8 cellular contexts compared by ENCODE assay signal in the genomic region with DNA sequence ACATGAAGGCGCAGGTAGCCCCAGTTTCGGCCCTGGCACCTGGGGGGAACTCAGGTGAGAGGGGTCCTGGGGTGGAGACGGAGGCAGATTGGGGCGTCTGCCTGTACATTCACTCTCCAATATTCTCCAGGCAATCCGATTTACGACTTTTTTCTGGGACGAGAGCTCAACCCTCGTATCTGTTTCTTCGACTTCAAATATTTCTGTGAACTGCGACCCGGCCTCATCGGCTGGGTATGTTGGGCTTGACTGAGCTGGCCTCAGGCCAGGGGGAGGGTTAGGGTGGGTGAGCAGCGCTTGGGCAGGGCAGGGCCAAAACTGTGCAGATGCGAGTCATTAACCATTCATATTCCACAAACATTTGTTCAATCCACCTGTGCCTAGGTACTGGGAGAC. TPM values are rescaled to one million over a fixed set of nuclear protein-coding genes. Genes with fewer than 3 reads are reported as not detected.
DNase-seq lines count a peak whose midpoint lies in the region; ATAC-seq and TF ChIP-seq lines count a peak whose summit lies in the region.

No MANE protein-coding gene starts in this region.

- WGBS in mammary epithelial cell (ENCODE audit: low coverage, missing lambda C conversion rate), result 41% methylated on average over 14 of the region's 14 CpGs

- BruUV-seq in MCF 10A (replicated peaks; lab: Mats Ljungman, UMichigan) (no TSS peak), mammary epithelial cell (replicated peaks; lab: Mats Ljungman, UMichigan) (no TSS peak)

- no peaks in the 10 kb centered on the region for H3K9me3 Mint-ChIP-seq in MCF 10A (ENCODE audit: unreplicated experiment)
- H3K9me3 Mint-ChIP-seq in activated T-helper 17 cell treated with anti-CD3 and anti-CD28 coated beads, Interleukin-2, amount 50 U/mL, for 72 hours, result no peaks in the 10 kb centered on the region
- no peaks in the 10 kb centered on the region for H3K9me3 Mint-ChIP-seq in type B pancreatic cell

- no peak overlapping the region for H2AFZ ChIP-seq in mammary epithelial cell (ENCODE audit: low read depth, low read length)

- no peak for DNase-seq in MCF 10A (ENCODE audit: unreplicated experiment)
- DNase-seq in mammary epithelial cell, result no peak
- DNase-seq in kidney tubule cell (ENCODE audit: low spot score), result peak; percentile 87
- no peak for DNase-seq in type B pancreatic cell (ENCODE audit: extremely low spot score, unreplicated experiment)
- no peak for DNase-seq in OCI-M2 (lab: John Stamatoyannopoulos, UW; ENCODE audit: unreplicated experiment)
- no peak for DNase-seq in tibial artery

- in situ Hi-C loops in mammary epithelial cell (cut with MboI; ENCODE audit: low sequenced_read_pairs in 2 of 2), result no loop called here

- no peak overlapping the region for H3K27ac Mint-ChIP-seq in MCF 10A (ENCODE audit: low read depth, unreplicated experiment)
- H3K27ac Mint-ChIP-seq in activated T-helper 17 cell treated with anti-CD3 and anti-CD28 coated beads, Interleukin-2, amount 50 U/mL, for 72 hours, result peak overlapping the region; percentile 86
- H3K27ac Mint-ChIP-seq in type B pancreatic cell, result peak overlapping the region; percentile 91

- no peaks in the 10 kb centered on the region for H4K20me1 ChIP-seq in mammary epithelial cell (ENCODE audit: insufficient read depth, low read length)

- TF ChIP-seq CTCF in MCF 10A (IDR thresholded peaks at IDR 0.05; ENCODE audit: unreplicated experiment) (no peak), mammary epithelial cell (conservative IDR thresholded peaks at IDR 0.05 in 1 of 2, IDR thresholded peaks at IDR 0.05 in 1 of 2; ENCODE audit: extremely low read depth in 1 of 2, insufficient read depth in 1 of 2, low read depth in 1 of 2, low read length in 2 of 2) (no peak), type B pancreatic cell (conservative IDR thresholded peaks at IDR 0.05) (no peak), tibial artery (IDR thresholded peaks at IDR 0.05) (no peak)

- H3K36me3 ChIP-seq in mammary epithelial cell (ENCODE audit: insufficient read depth, low read length) (no peaks in the 10 kb centered on the region), tibial artery (peaks cover 8 to 39% (median 24%) of the 10 kb centered on the region in 3 donors)

- H3K9ac ChIP-seq in mammary epithelial cell (ENCODE audit: insufficient read depth, low read length), result no peak overlapping the region

- H3K36me3 Mint-ChIP-seq in MCF 10A (ENCODE audit: insufficient read depth, unreplicated experiment), result peaks cover 38% of the 10 kb centered on the region
- H3K36me3 Mint-ChIP-seq in activated T-helper 17 cell treated with anti-CD3 and anti-CD28 coated beads, Interleukin-2, amount 50 U/mL, for 72 hours (ENCODE audit: low read depth), result peaks cover 22% of the 10 kb centered on the region
- H3K36me3 Mint-ChIP-seq in type B pancreatic cell, result peaks cover 6% of the 10 kb centered on the region

- peak overlapping the region; percentile 93 for H3K4me3 Mint-ChIP-seq in MCF 10A (ENCODE audit: unreplicated experiment)
- H3K4me3 Mint-ChIP-seq in activated T-helper 17 cell treated with anti-CD3 and anti-CD28 coated beads, Interleukin-2, amount 50 U/mL, for 72 hours, result peak overlapping the region; percentile 95
- peak overlapping the region; percentile 87 for H3K4me3 Mint-ChIP-seq in type B pancreatic cell

- CTCF ChIA-PET in MCF 10A (lab: Yijun Ruan, JAX) (interaction anchor here (0.6 to 5.1 kb wide), 6 partner anchors 8 to 1814 kb away, joined by 3 to 94 read pairs (median 3); partner anchors contain the start of genes CAPN1, FAU, MRPL49 and VPS51), mammary epithelial cell (lab: Charles Lee; ENCODE audit: low non-redundant PET) (interaction anchor here (0.8 kb wide), 1 partner anchor 202 kb away, joined by 3 read pairs; no protein-coding TSS in a partner anchor)

- no peaks in the 10 kb centered on the region for H3K27me3 ChIP-seq in mammary epithelial cell (ENCODE audit: insufficient read depth, low read length)
- no peaks in the 10 kb centered on the region for H3K27me3 ChIP-seq in tibial artery

- POLR2A ChIA-PET in MCF 10A (lab: Yijun Ruan, JAX), result interaction anchor here (0.7 to 4.2 kb wide), 2 partner anchors 9 to 23 kb away, joined by 3 to 32 read pairs; partner anchors contain the start of genes FAU and MRPL49

- H3K4me1 ChIP-seq in mammary epithelial cell (ENCODE audit: insufficient read depth, low read length) (peaks cover 38% of the 10 kb centered on the region), tibial artery (peaks cover 10 to 52% (median 48%) of the 10 kb centered on the region in 4 donors)

- intact Hi-C loops in MCF 10A (cut with micrococcal nuclease), result loop anchor here (10.0 kb wide), 1 partner anchor 199 kb away; the partner anchor contains the start of gene ATG2A
- intact Hi-C loops in mammary epithelial cell (cut with micrococcal nuclease), result loop anchor here (5.0 kb wide), 1 partner anchor 219 kb away; the partner anchor contains the start of gene DPF2
- intact Hi-C loops in tibial artery (cut with DNase I; ENCODE audit: low total_unique reads), result loop anchor here (10.0 kb wide), 1 partner anchor 189 kb away; the partner anchor contains the start of gene PPP2R5B

- H3K27ac ChIP-seq in mammary epithelial cell (ENCODE audit: insufficient read depth, low read depth, low read length) (no peak overlapping the region), tibial artery (peak overlapping the region in 1 of 2 donors; percentile 49)

- peaks cover 23% of the 10 kb centered on the region for H3K79me2 ChIP-seq in mammary epithelial cell (ENCODE audit: insufficient read depth, low read length)

- no peak for ATAC-seq in activated T-helper 17 cell treated with anti-CD3 and anti-CD28 coated beads, Interleukin-2, amount 50 U/mL, for 72 hours (replicated peaks)
- ATAC-seq in HG02610 (IDR thresholded peaks at IDR 0.05; ENCODE audit: unreplicated experiment), result no peak

- dilution Hi-C loops in mammary epithelial cell (cut with HindIII; ENCODE audit: low sequenced_read_pairs), result loop anchor here (10.0 kb wide), 2 partner anchors 141 to 319 kb away; no protein-coding TSS in a partner anchor

- H3K4me3 ChIP-seq in mammary epithelial cell (replicated peaks in 1 of 3; ENCODE audit: insufficient read depth in 1 of 3, low read depth in 2 of 3, low read length in 3 of 3) (no peak overlapping the region), tibial artery (peak overlapping the region in 1 of 2 donors; percentile 59)

- no peak overlapping the region for H3K4me2 ChIP-seq in mammary epithelial cell (ENCODE audit: insufficient read depth, low read depth, low read length)

- H3K4me1 Mint-ChIP-seq in MCF 10A (ENCODE audit: insufficient read depth, unreplicated experiment) (peaks cover 17% of the 10 kb centered on the region), type B pancreatic cell (ENCODE audit: unreplicated experiment) (peaks cover 24% of the 10 kb centered on the region)
- peaks cover 10% of the 10 kb centered on the region for H3K4me1 Mint-ChIP-seq in activated T-helper 17 cell treated with anti-CD3 and anti-CD28 coated beads, Interleukin-2, amount 50 U/mL, for 72 hours

- H3K9me3 ChIP-seq in mammary epithelial cell (replicated peaks; ENCODE audit: insufficient read depth, low read length) (no peaks in the 10 kb centered on the region), tibial artery (no peaks in the 10 kb centered on the region)

- H3K27me3 Mint-ChIP-seq in MCF 10A (ENCODE audit: insufficient read depth, unreplicated experiment), result no peaks in the 10 kb centered on the region
- H3K27me3 Mint-ChIP-seq in activated T-helper 17 cell treated with anti-CD3 and anti-CD28 coated beads, Interleukin-2, amount 50 U/mL, for 72 hours, result no peaks in the 10 kb centered on the region
- H3K27me3 Mint-ChIP-seq in type B pancreatic cell, result peaks cover 7% of the 10 kb centered on the region

RNA-seq across cellular contexts. Expression of gene TM7SF2, which starts 1.7 kb away (rescaled TPM):
- total RNA-seq in MCF 10A (2022) (8.5 and 14.0 TPM in 2 replicates), mammary epithelial cell (10 to 100 TPM in 1 of 2 donors, 1 to 10 TPM in 1; 8.7 to 10.1 TPM), type B pancreatic cell (ENCODE audit: low replicate concordance) (52.2 and 61.3 TPM in 2 replicates)
- polyA plus RNA-seq in mammary epithelial cell, result 17.2 TPM
- polyA minus RNA-seq in mammary epithelial cell, result 54.8 TPM
- total RNA-seq in activated T-helper 17 cell treated with anti-CD3 and anti-CD28 coated beads, Interleukin-2, amount 50 U/mL, for 72 hours, result 10 to 100 TPM; 19.7 to 20.1 TPM

RNA-seq across cellular contexts. Expression of gene ZNHIT2, which starts 4.1 kb away (rescaled TPM):
- 22.0 and 23.6 TPM in 2 replicates for total RNA-seq in MCF 10A (2022)
- total RNA-seq in mammary epithelial cell, result 10 to 100 TPM; 13.6 to 15.2 TPM
- 6.9 TPM for polyA plus RNA-seq in mammary epithelial cell
- 0.67 TPM for polyA minus RNA-seq in mammary epithelial cell
- total RNA-seq in activated T-helper 17 cell treated with anti-CD3 and anti-CD28 coated beads, Interleukin-2, amount 50 U/mL, for 72 hours, result 10 to 100 TPM in 1 of 2 donors, 1 to 10 TPM in 1; 6.3 to 10.0 TPM
- 11.4 and 12.2 TPM in 2 replicates for total RNA-seq in type B pancreatic cell (ENCODE audit: low replicate concordance)

RNA-seq across cellular contexts. Expression of gene FAU, which starts 8.6 kb away (rescaled TPM):
- total RNA-seq in MCF 10A (2022), result 1,049 and 1,269 TPM in 2 replicates
- 100 to 1,000 TPM; 107 to 637 TPM for total RNA-seq in mammary epithelial cell
- 428 TPM for polyA plus RNA-seq in mammary epithelial cell
- polyA minus RNA-seq in mammary epithelial cell, result 317 TPM
- 100 to 1,000 TPM; 929 to 948 TPM for total RNA-seq in activated T-helper 17 cell treated with anti-CD3 and anti-CD28 coated beads, Interleukin-2, amount 50 U/mL, for 72 hours
- 758 and 795 TPM in 2 replicates for total RNA-seq in type B pancreatic cell (ENCODE audit: low replicate concordance)

RNA-seq across cellular contexts. Expression of gene MRPL49, which starts 8.8 kb away (rescaled TPM):
- total RNA-seq in MCF 10A (2022) (76.9 and 79.0 TPM in 2 replicates), mammary epithelial cell (10 to 100 TPM; 54.7 to 56.5 TPM), type B pancreatic cell (ENCODE audit: low replicate concordance) (49.1 and 54.8 TPM in 2 replicates)
- polyA plus RNA-seq in mammary epithelial cell, result 64.7 TPM
- polyA minus RNA-seq in mammary epithelial cell, result 52.3 TPM
- 10 to 100 TPM; 61.7 to 87.7 TPM for total RNA-seq in activated T-helper 17 cell treated with anti-CD3 and anti-CD28 coated beads, Interleukin-2, amount 50 U/mL, for 72 hours

RNA-seq across cellular contexts. Expression of gene VPS51, which starts 17.3 kb away (rescaled TPM):
- total RNA-seq in MCF 10A (2022), result 56.1 and 77.0 TPM in 2 replicates
- total RNA-seq in mammary epithelial cell, result 100 to 1,000 TPM in 1 of 2 donors, 10 to 100 TPM in 1; 78.4 to 125 TPM
- 50.2 TPM for polyA plus RNA-seq in mammary epithelial cell
- polyA minus RNA-seq in mammary epithelial cell, result 142 TPM
- total RNA-seq in activated T-helper 17 cell treated with anti-CD3 and anti-CD28 coated beads, Interleukin-2, amount 50 U/mL, for 72 hours, result 10 to 100 TPM; 71.8 to 80.6 TPM
- total RNA-seq in type B pancreatic cell (ENCODE audit: low replicate concordance), result 96.3 and 104 TPM in 2 replicates
